In genomic region chr19:14494451-14494850, GRCh38 we compare ENCODE assay signal across 12 cellular contexts. TPM values are rescaled to one million over a fixed set of nuclear protein-coding genes. Genes with fewer than 3 reads are reported as not detected.
DNase-seq lines count a peak whose midpoint lies in the region; ATAC-seq, FAIRE-seq and TF ChIP-seq lines count a peak whose summit lies in the region.
"Had no signal": no experiment of that assay in that cellular context is flagged by ENCODE, and none has a peak within 500 bp of the region (broad histone marks: within the 10 kb centered on the region; RNA-seq: fewer than 3 reads in every experiment).

No MANE protein-coding gene starts in this region.

- intact Hi-C loops in K562 (cut with micrococcal nuclease), result no loop called here

- peaks cover 6% of the 10 kb centered on the region; the same call in 1 of the 3 replicates for H3K36me3 ChIP-seq in K562 (ENCODE audit: control insufficient read depth, insufficient read depth, low read length)

- peak overlapping the region; percentile 36 for H3K4me3 Mint-ChIP-seq in activated CD8-positive, alpha-beta memory T cell treated with anti-CD3 and anti-CD28 coated beads, Interleukin-2, amount 10 ng/mL, durations not matched to agents 7 days and 5 days
- H3K4me3 Mint-ChIP-seq in memory B cell (peak overlapping the region; percentile 28), type B pancreatic cell (peak overlapping the region; percentile 93)

- H3K9me1 ChIP-seq in K562 (ENCODE audit: control insufficient read depth, insufficient read depth, low read length), result no peaks in the 10 kb centered on the region

- no peak for TF ChIP-seq RAD21 in K562 (CRISPR knock-in tag; conservative IDR thresholded peaks at IDR 0.05 in 1 of 2, IDR thresholded peaks at IDR 0.05 in 1 of 2)

- DNase-seq in activated CD8-positive, alpha-beta memory T cell treated with anti-CD3 and anti-CD28 coated beads, Interleukin-2, amount 10 ng/mL, durations not matched to agents 7 days and 5 days, result no peak
- no peak for DNase-seq in activated CD8-positive, alpha-beta memory T cell treated with anti-CD3 and anti-CD28 coated beads for 24 hours
- DNase-seq in K562 (ENCODE audit: extremely low read depth in 1 of 4, low spot score in 3 of 4) (no peak), memory B cell (ENCODE audit: low spot score in 2 of 2) (no peak), type B pancreatic cell (ENCODE audit: extremely low spot score, unreplicated experiment) (no peak), NCI-H146 treated with DMSO at 0.1 percent for 48 hours (lab: John Stamatoyannopoulos, UW; ENCODE audit: unreplicated experiment) (no peak)
- DNase-seq: activated CD8-positive, alpha-beta memory T cell treated with anti-CD3 and anti-CD28 coated beads, Interleukin-2, amount 50 U/mL, for 4 hours; heart right ventricle; NCI-H526; stimulated activated CD4-positive, alpha-beta T cell treated with anti-CD3 and anti-CD28 coated beads, Interleukin-2, amount 100 ng/mL, for 24 hours had no signal

- H3K4me1 ChIP-seq in K562 (replicated peaks in 1 of 2; ENCODE audit: control insufficient read depth in 2 of 2, insufficient read depth in 2 of 2, low read length in 2 of 2), result peaks cover 16 to 29% of the 10 kb centered on the region in 2 experiments; a peak in 4 of 5 replicates

- H4K20me1 ChIP-seq in K562 (replicated peaks; ENCODE audit: control insufficient read depth, insufficient read depth, low read length), result no peaks in the 10 kb centered on the region

- H3K4me1 Mint-ChIP-seq in activated CD8-positive, alpha-beta memory T cell treated with anti-CD3 and anti-CD28 coated beads, Interleukin-2, amount 10 ng/mL, durations not matched to agents 7 days and 5 days, result peaks cover 18% of the 10 kb centered on the region
- H3K4me1 Mint-ChIP-seq in memory B cell (peaks cover 12% of the 10 kb centered on the region), type B pancreatic cell (ENCODE audit: unreplicated experiment) (peaks cover 23% of the 10 kb centered on the region)

- BruUV-seq in K562 (replicated peaks; lab: Mats Ljungman, UMichigan), result TSS peak; percentile 53

- H3K4me2 ChIP-seq in K562 (ENCODE audit: insufficient read depth, low read length), result no peak overlapping the region

- TF ChIP-seq POLR2A in K562 (conservative IDR thresholded peaks at IDR 0.05), result no peak

- H3K27me3 Mint-ChIP-seq in activated CD8-positive, alpha-beta memory T cell treated with anti-CD3 and anti-CD28 coated beads, Interleukin-2, amount 10 ng/mL, durations not matched to agents 7 days and 5 days, result peaks cover 7% of the 10 kb centered on the region
- no peaks in the 10 kb centered on the region for H3K27me3 Mint-ChIP-seq in memory B cell
- H3K27me3 Mint-ChIP-seq in type B pancreatic cell, result no peaks in the 10 kb centered on the region

- H3K9ac ChIP-seq in K562 (ENCODE audit: insufficient read depth in 1 of 2, low read depth in 2 of 2, low read length in 2 of 2), result peak overlapping the region in 1 of 2 experiments; percentile 82; a peak in 2 of 4 replicates

- H2AFZ ChIP-seq in K562 (ENCODE audit: low read depth, low read length), result no peak overlapping the region

- H3K27ac Mint-ChIP-seq in activated CD8-positive, alpha-beta memory T cell treated with anti-CD3 and anti-CD28 coated beads, Interleukin-2, amount 10 ng/mL, durations not matched to agents 7 days and 5 days, result peak overlapping the region; percentile 34
- H3K27ac Mint-ChIP-seq in memory B cell (no peak overlapping the region), type B pancreatic cell (peak overlapping the region; percentile 97)

- no peaks in the 10 kb centered on the region for H3K9me3 Mint-ChIP-seq in activated CD8-positive, alpha-beta memory T cell treated with anti-CD3 and anti-CD28 coated beads, Interleukin-2, amount 10 ng/mL, durations not matched to agents 7 days and 5 days (ENCODE audit: low read depth)
- H3K9me3 Mint-ChIP-seq in memory B cell (no peaks in the 10 kb centered on the region), type B pancreatic cell (no peaks in the 10 kb centered on the region)

- H3K4me3 ChIP-seq in K562, result no peak overlapping the region

- TF ChIP-seq CTCF in K562 (IDR thresholded peaks at IDR 0.05 in 2 of 3, conservative IDR thresholded peaks at IDR 0.05 in 1 of 3; ENCODE audit: insufficient read depth in 2 of 3, low read depth in 1 of 3, low read length in 3 of 3) (no peak), type B pancreatic cell (conservative IDR thresholded peaks at IDR 0.05) (no peak)

- H3K27me3 ChIP-seq in K562 (ENCODE audit: control insufficient read depth in 2 of 2, insufficient read depth in 2 of 2, low read length in 2 of 2), result no peaks in the 10 kb centered on the region
- H3K27me3 ChIP-seq: heart right ventricle had no signal

- H3K36me3 Mint-ChIP-seq in activated CD8-positive, alpha-beta memory T cell treated with anti-CD3 and anti-CD28 coated beads, Interleukin-2, amount 10 ng/mL, durations not matched to agents 7 days and 5 days, result peaks cover 3% of the 10 kb centered on the region
- H3K36me3 Mint-ChIP-seq in memory B cell (peaks cover 11% of the 10 kb centered on the region), type B pancreatic cell (peaks cover 17% of the 10 kb centered on the region)

- POLR2A ChIA-PET in K562 (lab: Yijun Ruan, JAX), result no interaction called here

- H3K79me2 ChIP-seq in K562 (ENCODE audit: control insufficient read depth, insufficient read depth, low read length), result peaks cover 5% of the 10 kb centered on the region; the same call in 2 of the 3 replicates

- in situ Hi-C loops in K562 (cut with MboI), result no loop called here

- ATAC-seq in activated CD8-positive, alpha-beta memory T cell treated with anti-CD3 and anti-CD28 coated beads, Interleukin-2, amount 10 ng/mL, durations not matched to agents 7 days and 5 days, result no peak
- ATAC-seq in K562, result no peak
- ATAC-seq in memory B cell (ENCODE audit: low read depth), result no peak
- no peak for ATAC-seq in GM19035 (IDR thresholded peaks at IDR 0.05; ENCODE audit: unreplicated experiment)
- no peak for ATAC-seq in HG03442 (IDR thresholded peaks at IDR 0.05; ENCODE audit: unreplicated experiment)
- ATAC-seq: heart right ventricle had no signal

- CTCF ChIA-PET in activated CD8-positive, alpha-beta memory T cell treated with anti-CD3 and anti-CD28 coated beads, Interleukin-2, amount 10 ng/mL, durations not matched to agents 7 days and 5 days (lab: Charles Lee), result interaction anchor here (0.9 to 4.3 kb wide), 6 partner anchors 10 to 347 kb away, joined by 3 to 29 read pairs (median 12); no protein-coding TSS in a partner anchor
- CTCF ChIA-PET in K562 (lab: Yijun Ruan, JAX; ENCODE audit: low intra/inter-chr PET ratio), result no interaction called here

- no peak overlapping the region for H3K27ac ChIP-seq in K562 (ENCODE audit: extremely low read depth, low read depth, low read length)

- no peaks in the 10 kb centered on the region for H3K9me3 ChIP-seq in K562 (replicated peaks; ENCODE audit: control insufficient read depth, insufficient read depth, low read depth, low read length)
- H3K9me3 ChIP-seq: heart right ventricle had no signal

- 80% methylated on average over 5 of the region's 5 CpGs for WGBS in K562 (ENCODE audit: insufficient coverage, low coverage, missing lambda C conversion rate)

- no peak for TF ChIP-seq EP300 in K562 (IDR thresholded peaks at IDR 0.05; ENCODE audit: low read length)

- no peak for FAIRE-seq in K562 (lab: Jason Lieb, UNC)

RNA-seq across cellular contexts. Expression of gene GIPC1, which starts 1.5 kb away (rescaled TPM):
- 10 to 100 TPM; 26.2 to 30.8 TPM for total RNA-seq in activated CD8-positive, alpha-beta memory T cell treated with anti-CD3 and anti-CD28 coated beads, Interleukin-2, amount 10 ng/mL, durations not matched to agents 7 days and 5 days
- 18.6 and 50.3 TPM in 2 replicates for total RNA-seq in K562 (2011; cell fraction: chromatin; rRNA removed; ENCODE audit: low replicate concordance)
- 32.9 and 38.4 TPM in 2 replicates for total RNA-seq in K562 (2011; cell fraction: nucleolus; rRNA removed)
- 26.4 and 30.8 TPM in 2 replicates for total RNA-seq in K562 (2011; cell fraction: nucleoplasm; rRNA removed)
- total RNA-seq in K562 (2014; rRNA removed) (54.7 and 71.2 TPM in 2 replicates), K562 (2014; rRNA removed; fragmentation: Illumina TruSeq; extraction: Trizol) (7.8 and 12.0 TPM in 2 replicates), K562 (2015; rRNA removed; fragmentation: Illumina TruSeq; extraction: Trizol) (39.7 and 46.3 TPM in 2 replicates), K562 (2021) (49.7 and 51.7 TPM in 2 replicates), type B pancreatic cell (ENCODE audit: low replicate concordance) (123 and 308 TPM in 2 replicates)
- polyA plus RNA-seq in K562 (2011; rRNA removed) (24.8 and 26.6 TPM in 2 replicates), K562 (2014; fragmentation: Illumina TruSeq; extraction: Trizol) (13.6 and 35.1 TPM in 2 replicates), K562 (2014; fragmentation: Nextera tagmentation; extraction: Ambion mirVana) (1 to 10 TPM in 1 of 2 experiments, under 1 TPM in 1; 0.49 to 1.1 TPM), K562 (2014; rRNA removed) (50.8 and 52.2 TPM in 2 replicates)
- polyA plus RNA-seq in K562 (2011; cell fraction: cytosol; rRNA removed), result 25.0 and 75.6 TPM in 2 replicates
- 15.3 and 27.8 TPM in 2 replicates for polyA plus RNA-seq in K562 (2011; cell fraction: nucleus; rRNA removed)
- polyA plus RNA-seq in K562 (2012), result 37.9 and 39.8 TPM in 2 replicates
- 6.3 and 11.7 TPM in 2 replicates for polyA minus RNA-seq in K562 (2011; rRNA and poly(A)+ RNA removed)
- 32.3 and 41.7 TPM in 2 replicates for polyA minus RNA-seq in K562 (2011; cell fraction: cytosol; rRNA and poly(A)+ RNA removed)
- 8.9 and 9.0 TPM in 2 replicates for polyA minus RNA-seq in K562 (2011; cell fraction: nucleus; rRNA and poly(A)+ RNA removed)

RNA-seq across cellular contexts. Expression of gene PTGER1, which starts 19.3 kb away (rescaled TPM):
- under 1 TPM in 1 of 2 experiments, not detected in 1; 0.40 TPM for total RNA-seq in activated CD8-positive, alpha-beta memory T cell treated with anti-CD3 and anti-CD28 coated beads, Interleukin-2, amount 10 ng/mL, durations not matched to agents 7 days and 5 days
- total RNA-seq in K562 (2011; cell fraction: chromatin; rRNA removed; ENCODE audit: low replicate concordance), result not detected in 2 replicates
- 1.1 and 1.3 TPM in 2 replicates for total RNA-seq in K562 (2011; cell fraction: nucleolus; rRNA removed)
- 0.51 TPM in 1 of 2 replicates, not detected in the other for total RNA-seq in K562 (2011; cell fraction: nucleoplasm; rRNA removed)
- total RNA-seq in K562 (2014; rRNA removed) (0.27 and 0.29 TPM in 2 replicates), K562 (2014; rRNA removed; fragmentation: Illumina TruSeq; extraction: Trizol) (not detected in 2 replicates), K562 (2015; rRNA removed; fragmentation: Illumina TruSeq; extraction: Trizol) (not detected in 2 replicates), K562 (2021) (0.29 and 0.35 TPM in 2 replicates), type B pancreatic cell (ENCODE audit: low replicate concordance) (0.56 and 1.0 TPM in 2 replicates)
- polyA plus RNA-seq in K562 (2011; rRNA removed) (0.06 TPM in 1 of 2 replicates, not detected in the other), K562 (2014; fragmentation: Illumina TruSeq; extraction: Trizol) (not detected in 2 replicates), K562 (2014; fragmentation: Nextera tagmentation; extraction: Ambion mirVana) (not detected), K562 (2014; rRNA removed) (0.34 and 0.36 TPM in 2 replicates)
- polyA plus RNA-seq in K562 (2011; cell fraction: cytosol; rRNA removed), result 0.10 and 0.88 TPM in 2 replicates
- 0.13 and 0.34 TPM in 2 replicates for polyA plus RNA-seq in K562 (2011; cell fraction: nucleus; rRNA removed)
- polyA plus RNA-seq in K562 (2012), result 0.16 and 0.65 TPM in 2 replicates
- polyA minus RNA-seq in K562 (2011; rRNA and poly(A)+ RNA removed), result not detected in 2 replicates
- not detected in 2 replicates for polyA minus RNA-seq in K562 (2011; cell fraction: cytosol; rRNA and poly(A)+ RNA removed)
- 0.40 TPM in 1 of 2 replicates, not detected in the other for polyA minus RNA-seq in K562 (2011; cell fraction: nucleus; rRNA and poly(A)+ RNA removed)

RNA-seq across cellular contexts. Expression of gene DNAJB1, which starts 23.7 kb away (rescaled TPM):
- total RNA-seq in activated CD8-positive, alpha-beta memory T cell treated with anti-CD3 and anti-CD28 coated beads, Interleukin-2, amount 10 ng/mL, durations not matched to agents 7 days and 5 days, result 100 to 1,000 TPM in 1 of 2 experiments, 10 to 100 TPM in 1; 86.0 to 103 TPM
- total RNA-seq in K562 (2011; cell fraction: chromatin; rRNA removed; ENCODE audit: low replicate concordance), result 66.1 and 87.4 TPM in 2 replicates
- total RNA-seq in K562 (2011; cell fraction: nucleolus; rRNA removed), result 67.0 and 68.3 TPM in 2 replicates
- total RNA-seq in K562 (2011; cell fraction: nucleoplasm; rRNA removed), result 68.0 and 69.1 TPM in 2 replicates
- total RNA-seq in K562 (2014; rRNA removed) (62.1 and 71.5 TPM in 2 replicates), K562 (2014; rRNA removed; fragmentation: Illumina TruSeq; extraction: Trizol) (51.2 and 60.9 TPM in 2 replicates), K562 (2015; rRNA removed; fragmentation: Illumina TruSeq; extraction: Trizol) (85.3 and 86.5 TPM in 2 replicates), K562 (2021) (94.8 and 99.9 TPM in 2 replicates), type B pancreatic cell (ENCODE audit: low replicate concordance) (142 and 277 TPM in 2 replicates)
- polyA plus RNA-seq in K562 (2011; rRNA removed) (83.5 and 113 TPM in 2 replicates), K562 (2014; fragmentation: Illumina TruSeq; extraction: Trizol) (78.3 and 100 TPM in 2 replicates), K562 (2014; fragmentation: Nextera tagmentation; extraction: Ambion mirVana) (10 to 100 TPM; 13.2 to 16.2 TPM), K562 (2014; rRNA removed) (61.7 and 79.2 TPM in 2 replicates)
- 101 TPM in 2 replicates for polyA plus RNA-seq in K562 (2011; cell fraction: cytosol; rRNA removed)
- 78.2 and 79.0 TPM in 2 replicates for polyA plus RNA-seq in K562 (2011; cell fraction: nucleus; rRNA removed)
- polyA plus RNA-seq in K562 (2012), result 69.4 and 84.8 TPM in 2 replicates
- polyA minus RNA-seq in K562 (2011; rRNA and poly(A)+ RNA removed), result 71.6 and 93.9 TPM in 2 replicates
- 31.4 and 40.9 TPM in 2 replicates for polyA minus RNA-seq in K562 (2011; cell fraction: cytosol; rRNA and poly(A)+ RNA removed)
- polyA minus RNA-seq in K562 (2011; cell fraction: nucleus; rRNA and poly(A)+ RNA removed), result 22.5 and 40.4 TPM in 2 replicates

RNA-seq across cellular contexts. Expression of gene TECR, which starts 34.9 kb away (rescaled TPM):
- 100 to 1,000 TPM; 142 to 176 TPM for total RNA-seq in activated CD8-positive, alpha-beta memory T cell treated with anti-CD3 and anti-CD28 coated beads, Interleukin-2, amount 10 ng/mL, durations not matched to agents 7 days and 5 days
- total RNA-seq in K562 (2011; cell fraction: chromatin; rRNA removed; ENCODE audit: low replicate concordance), result 122 and 325 TPM in 2 replicates
- 437 and 484 TPM in 2 replicates for total RNA-seq in K562 (2011; cell fraction: nucleolus; rRNA removed)
- total RNA-seq in K562 (2011; cell fraction: nucleoplasm; rRNA removed), result 307 and 324 TPM in 2 replicates
- total RNA-seq in K562 (2014; rRNA removed), result 86.0 and 158 TPM in 2 replicates
- 33.1 and 36.7 TPM in 2 replicates for total RNA-seq in K562 (2014; rRNA removed; fragmentation: Illumina TruSeq; extraction: Trizol)
- 81.9 and 91.6 TPM in 2 replicates for total RNA-seq in K562 (2015; rRNA removed; fragmentation: Illumina TruSeq; extraction: Trizol)
- total RNA-seq in K562 (2021), result 186 and 195 TPM in 2 replicates
- polyA plus RNA-seq in K562 (2011; rRNA removed), result 68.0 and 169 TPM in 2 replicates
- 224 and 335 TPM in 2 replicates for polyA plus RNA-seq in K562 (2011; cell fraction: cytosol; rRNA removed)
- polyA plus RNA-seq in K562 (2011; cell fraction: nucleus; rRNA removed), result 326 and 378 TPM in 2 replicates
- polyA plus RNA-seq in K562 (2012), result 229 and 297 TPM in 2 replicates
- 204 and 211 TPM in 2 replicates for polyA plus RNA-seq in K562 (2014; fragmentation: Illumina TruSeq; extraction: Trizol)
- 10 to 100 TPM; 29.3 to 73.2 TPM for polyA plus RNA-seq in K562 (2014; fragmentation: Nextera tagmentation; extraction: Ambion mirVana)
- 81.4 and 108 TPM in 2 replicates for polyA plus RNA-seq in K562 (2014; rRNA removed)
- 76.6 and 95.7 TPM in 2 replicates for polyA minus RNA-seq in K562 (2011; rRNA and poly(A)+ RNA removed)
- polyA minus RNA-seq in K562 (2011; cell fraction: cytosol; rRNA and poly(A)+ RNA removed), result 188 and 209 TPM in 2 replicates
- 66.2 and 80.1 TPM in 2 replicates for polyA minus RNA-seq in K562 (2011; cell fraction: nucleus; rRNA and poly(A)+ RNA removed)
- 171 and 240 TPM in 2 replicates for total RNA-seq in type B pancreatic cell (ENCODE audit: low replicate concordance)

Comparison
In these comparisons a context has a peak if more than half of its experiments do, and no peak if none do; other contexts are left out.
1. H3K4me3 Mint-ChIP-seq: peak in every context shown above with its lines; median percentile 93 in type B pancreatic cell; 36 in activated CD8-positive, alpha-beta memory T cell treated with anti-CD3 and anti-CD28 coated beads, Interleukin-2, amount 10 ng/mL, durations not matched to agents 7 days and 5 days; 28 in memory B cell.